ENCODE assay signal across 26 cellular contexts in the genomic region with DNA sequence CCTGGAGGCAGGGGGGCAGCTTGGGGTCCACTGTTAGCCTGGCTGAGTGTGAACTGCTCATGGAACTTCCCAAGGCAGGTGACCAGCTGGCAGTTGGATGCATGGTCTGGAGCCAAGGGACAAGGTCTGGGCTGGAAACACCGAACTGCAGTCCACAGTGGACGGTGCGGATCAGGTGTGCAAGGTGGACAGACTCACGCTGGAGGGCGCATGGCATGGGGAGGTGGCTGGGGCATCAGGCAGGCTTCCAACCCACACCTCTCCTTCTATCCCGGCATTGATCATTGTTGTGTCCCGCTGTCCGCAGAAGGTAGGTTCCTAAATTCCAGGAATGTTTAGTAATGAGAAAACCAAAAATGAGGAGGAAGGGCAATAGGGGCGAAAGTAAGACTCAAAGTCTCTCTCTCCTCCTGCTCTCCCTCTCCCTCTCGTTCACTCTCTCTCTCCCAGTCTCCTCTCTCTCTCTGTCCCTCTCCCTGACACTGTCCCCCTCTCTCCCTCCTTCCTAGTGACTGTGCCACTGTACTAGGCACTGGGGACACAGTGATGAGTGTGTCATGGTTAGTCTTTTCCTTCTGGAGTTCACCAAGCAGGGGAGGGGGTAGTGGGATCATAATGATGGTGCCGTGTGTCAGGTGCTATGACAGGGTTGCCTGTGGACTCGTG. TPM values are rescaled to one million over a fixed set of nuclear protein-coding genes. Genes with fewer than 3 reads are reported as not detected.
"Had no signal": no experiment of that assay in that cellular context is flagged by ENCODE, and none has a peak within 500 bp of the region (broad histone marks: within the 10 kb centered on the region; RNA-seq: fewer than 3 reads in every experiment).

No MANE protein-coding gene starts in this region.

- H3K4me1 ChIP-seq: colonic mucosa, uterus had no signal

- H3K4me3 ChIP-seq: body of pancreas, colonic mucosa, mucosa of descending colon, pancreas, spleen, suprapubic skin, transverse colon, uterus had no signal

- H3K27me3 ChIP-seq: body of pancreas, colonic mucosa, pancreas, uterus had no signal

- H3K36me3 ChIP-seq: colonic mucosa, neutrophil, pancreas, spleen, suprapubic skin, transverse colon, uterus had no signal

- H3K27ac ChIP-seq: body of pancreas, colonic mucosa, neutrophil, pancreas, spleen, suprapubic skin had no signal

- DNase-seq: activated B cell treated with CpG ODN at 0.5 μM for 24 hours; activated CD4-positive, alpha-beta memory T cell treated with anti-CD3 and anti-CD28 coated beads, Interleukin-2, amount 10 ng/mL, durations not matched to agents 7 days and 5 days; activated CD4-positive, alpha-beta T cell treated with anti-CD3 and anti-CD28 coated beads for 4 hours; activated CD8-positive, alpha-beta memory T cell treated with anti-CD3 and anti-CD28 coated beads, Interleukin-2, amount 10 ng/mL, durations not matched to agents 7 days and 5 days; activated naive CD4-positive, alpha-beta T cell; activated naive CD8-positive, alpha-beta T cell treated with anti-CD3 and anti-CD28 coated beads for 36 hours; amygdala; central memory CD4-positive, alpha-beta T cell; colonic mucosa; erythroblast; foreskin melanocyte; hypothalamus; islet precursor cell; left colon; mucosa of descending colon; naive B cell; pancreas; spleen; stimulated activated CD4-positive, alpha-beta T cell treated with anti-CD3 and anti-CD28 coated beads, Interleukin-1b, Interleukin-23, amount 100 ng/mL, for 48 hours; stimulated activated naive CD4-positive, alpha-beta T cell treated with Interleukin-2 at 50 U/mL for 16 hours; transverse colon; uterus had no signal

- H3K9me3 ChIP-seq: body of pancreas, colonic mucosa, mucosa of descending colon, neutrophil, pancreas, spleen, suprapubic skin, transverse colon, uterus had no signal

- ATAC-seq: activated CD8-positive, alpha-beta memory T cell treated with anti-CD3 and anti-CD28 coated beads, Interleukin-2, amount 10 ng/mL, durations not matched to agents 7 days and 5 days; left colon; mucosa of descending colon had no signal

RNA-seq across cellular contexts. Expression of gene NTSR2, which starts 46.1 kb away (rescaled TPM):
- total RNA-seq: activated B cell treated with CpG ODN at 0.5 μM for 24 hours; activated CD4-positive, alpha-beta memory T cell treated with anti-CD3 and anti-CD28 coated beads, Interleukin-2, amount 10 ng/mL, durations not matched to agents 7 days and 5 days; activated CD8-positive, alpha-beta memory T cell treated with anti-CD3 and anti-CD28 coated beads, Interleukin-2, amount 10 ng/mL, durations not matched to agents 7 days and 5 days; activated naive CD8-positive, alpha-beta T cell treated with anti-CD3 and anti-CD28 coated beads for 36 hours; body of pancreas; colonic mucosa; left colon; lung microvascular endothelial cell; mucosa of descending colon; pancreas; spleen; suprapubic skin; transverse colon; uterus had no signal
- polyA plus RNA-seq: pancreas, spleen had no signal
